In genomic region chr3:143971367-143972154, GRCh38 we compare ENCODE assay signal across 8 cellular contexts. TPM values are rescaled to one million over a fixed set of nuclear protein-coding genes. Genes with fewer than 3 reads are reported as not detected.
DNase-seq lines count a peak whose midpoint lies in the region; ATAC-seq and TF ChIP-seq lines count a peak whose summit lies in the region.

TSS of gene DIPK2A (plus strand) at chr3:143971823. CDS start at chr3:143972333, 510 bp downstream.

- peak within 1 kb of the TSS; percentile 92 for H3K4me3 Mint-ChIP-seq in activated CD4-positive, alpha-beta T cell treated with anti-CD3 and anti-CD28 coated beads, Interleukin-2, amount 10 ng/mL, durations not matched to agents 7 days and 5 days

- peak within 1 kb of the TSS; percentile 93 for H3K4me3 ChIP-seq in coronary artery

- DNase-seq in C1 segment of cervical spinal cord (lab: John Stamatoyannopoulos, UW) = peak; percentile 70 to 100 (median 99)
- peak; percentile 95 for DNase-seq in NCI-H69 (lab: John Stamatoyannopoulos, UW)
- DNase-seq in activated CD4-positive, alpha-beta T cell treated with anti-CD3 and anti-CD28 coated beads, Interleukin-2, amount 10 ng/mL, durations not matched to agents 7 days and 5 days = peak; percentile 93
- peak; percentile 97 for DNase-seq in coronary artery (ENCODE audit: low spot score)
- peak; percentile 97 for DNase-seq in left colon
- peak; percentile 93 to 97 for DNase-seq in stimulated activated CD4-positive, alpha-beta T cell treated with anti-CD3 and anti-CD28 coated beads, Interleukin-1b, Interleukin-23, amount 100 ng/mL, for 4 hours (ENCODE audit: low read depth in 2 of 2)

- peak within 1 kb of the TSS; percentile 93 to 99 for H3K27ac ChIP-seq in coronary artery

- ATAC-seq in GM19372 (IDR thresholded peaks at IDR 0.05; ENCODE audit: low read depth, unreplicated experiment) (peak; percentile 50), HG03521 (IDR thresholded peaks at IDR 0.05; ENCODE audit: unreplicated experiment) (peak; percentile 48), left colon (peak; percentile 83)

- POLR2A ChIA-PET in activated CD4-positive, alpha-beta T cell treated with anti-CD3 and anti-CD28 coated beads, Interleukin-2, amount 10 ng/mL, durations not matched to agents 7 days and 5 days (lab: Charles Lee) = interaction anchor here (0.7 to 1.6 kb wide), 4 partner anchors 122 to 1248 kb away, joined by 3 to 4 read pairs (median 3); partner anchors contain the start of gene TRPC1

- H3K36me3 Mint-ChIP-seq in activated CD4-positive, alpha-beta T cell treated with anti-CD3 and anti-CD28 coated beads, Interleukin-2, amount 10 ng/mL, durations not matched to agents 7 days and 5 days (ENCODE audit: low read depth) = no peaks in the 10 kb centered on the region

- H3K27me3 Mint-ChIP-seq in activated CD4-positive, alpha-beta T cell treated with anti-CD3 and anti-CD28 coated beads, Interleukin-2, amount 10 ng/mL, durations not matched to agents 7 days and 5 days = peaks cover 10% of the 10 kb centered on the region

- peak within 1 kb of the TSS; percentile 96 for H3K27ac Mint-ChIP-seq in activated CD4-positive, alpha-beta T cell treated with anti-CD3 and anti-CD28 coated beads, Interleukin-2, amount 10 ng/mL, durations not matched to agents 7 days and 5 days

- CTCF ChIA-PET in activated CD4-positive, alpha-beta T cell treated with anti-CD3 and anti-CD28 coated beads, Interleukin-2, amount 10 ng/mL, durations not matched to agents 7 days and 5 days (lab: Charles Lee) = interaction anchor here (0.7 to 3.7 kb wide), 11 partner anchors 9 to 156 kb away, joined by 3 to 18 read pairs (median 3); no protein-coding TSS in a partner anchor

- no peak for TF ChIP-seq CTCF in coronary artery (IDR thresholded peaks at IDR 0.05)

- peaks cover 27% of the 10 kb centered on the region for H3K4me1 Mint-ChIP-seq in activated CD4-positive, alpha-beta T cell treated with anti-CD3 and anti-CD28 coated beads, Interleukin-2, amount 10 ng/mL, durations not matched to agents 7 days and 5 days

- H3K9me3 Mint-ChIP-seq in activated CD4-positive, alpha-beta T cell treated with anti-CD3 and anti-CD28 coated beads, Interleukin-2, amount 10 ng/mL, durations not matched to agents 7 days and 5 days = no peaks in the 10 kb centered on the region

- intact Hi-C loops in left colon (cut with DNase I, micrococcal nuclease) = no loop called here

RNA-seq across cellular contexts. Expression of gene DIPK2A, which starts in this region (rescaled TPM):
- total RNA-seq in activated CD4-positive, alpha-beta T cell treated with anti-CD3 and anti-CD28 coated beads, Interleukin-2, amount 10 ng/mL, durations not matched to agents 7 days and 5 days = 10 to 100 TPM; 22.4 to 24.8 TPM
- total RNA-seq in left colon = 10 to 100 TPM; 12.5 to 18.3 TPM

Comparison
In these comparisons a context has a peak if more than half of its experiments do, and no peak if none do; other contexts are left out.
1. Peak in every context shown above with its lines: DNase-seq, ATAC-seq, H3K4me3 ChIP-seq and H3K27ac ChIP-seq.